In the genomic region with DNA sequence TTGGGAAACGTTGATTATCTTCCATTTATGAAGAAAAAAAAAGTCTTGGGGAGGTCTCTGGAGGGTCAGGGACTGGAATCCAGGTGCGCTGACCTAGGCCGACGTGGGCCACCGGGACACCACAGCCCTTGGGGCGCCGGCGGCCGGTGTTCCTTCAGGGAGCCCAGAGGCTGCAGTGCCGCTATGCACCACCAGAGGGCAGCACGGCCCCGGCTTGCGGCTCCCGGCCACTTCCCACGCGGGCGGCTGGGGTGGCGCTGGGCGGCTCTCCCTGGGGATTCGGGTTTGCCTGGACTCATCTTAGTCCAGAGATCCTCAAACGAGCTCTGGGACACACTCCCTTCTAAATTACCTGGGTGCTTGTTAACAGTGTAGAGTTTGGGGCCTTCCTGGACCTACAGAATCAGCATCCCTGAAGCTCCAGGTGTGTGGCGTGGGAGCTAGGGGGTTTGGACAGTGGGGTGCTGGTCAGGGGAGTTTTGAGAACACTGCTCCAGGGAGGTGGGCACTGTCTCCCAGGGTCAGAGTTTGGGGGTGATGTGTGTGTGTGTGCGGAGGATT, we compare ENCODE assay signal across 8 cellular contexts. TPM values are rescaled to one million over a fixed set of nuclear protein-coding genes. Genes with fewer than 3 reads are reported as not detected.
A peak's percentile ranks its signal among the peaks of the same experiment; 100 is the strongest.
DNase-seq lines count a peak whose midpoint lies in the region; ATAC-seq and TF ChIP-seq lines count a peak whose summit lies in the region.

No MANE protein-coding gene starts in this region.

- H3K4me3 ChIP-seq in endodermal cell (ENCODE audit: low read length) = no peak overlapping the region

- TF ChIP-seq CTCF in endodermal cell (conservative IDR thresholded peaks at IDR 0.05) = peak; percentile 100

- no peak overlapping the region for H3K27ac ChIP-seq in endodermal cell (ENCODE audit: low read depth, low read length)

- H3K27me3 Mint-ChIP-seq in activated CD8-positive, alpha-beta memory T cell treated with anti-CD3 and anti-CD28 coated beads, Interleukin-2, amount 10 ng/mL, durations not matched to agents 7 days and 5 days = peaks cover 20% of the 10 kb centered on the region
- peaks cover 3% of the 10 kb centered on the region for H3K27me3 Mint-ChIP-seq in endodermal cell (ENCODE audit: insufficient read depth)

- H3K36me3 ChIP-seq in endodermal cell (ENCODE audit: control insufficient read depth, insufficient read depth, low read length) = no peaks in the 10 kb centered on the region

- peaks cover 15% of the 10 kb centered on the region for H3K4me1 ChIP-seq in endodermal cell (ENCODE audit: control insufficient read depth, insufficient read depth, low read length)

- no peaks in the 10 kb centered on the region for H3K9me3 Mint-ChIP-seq in activated CD8-positive, alpha-beta memory T cell treated with anti-CD3 and anti-CD28 coated beads, Interleukin-2, amount 10 ng/mL, durations not matched to agents 7 days and 5 days (ENCODE audit: low read depth)
- H3K9me3 Mint-ChIP-seq in endodermal cell = peaks cover 2% of the 10 kb centered on the region

- peak; percentile 21 for ATAC-seq in GM18498 (IDR thresholded peaks at IDR 0.05; ENCODE audit: unreplicated experiment)
- ATAC-seq in activated CD8-positive, alpha-beta memory T cell treated with anti-CD3 and anti-CD28 coated beads, Interleukin-2, amount 10 ng/mL, durations not matched to agents 7 days and 5 days = no peak
- ATAC-seq in GM19035 (IDR thresholded peaks at IDR 0.05; ENCODE audit: unreplicated experiment) = no peak

- 10 to 19% methylated on average over 13 to 23 of the region's 23 CpGs for WGBS in endodermal cell (ENCODE audit: insufficient coverage in 1 of 2, insufficient read length in 1 of 2), 2 experiments

- no peak overlapping the region for H3K9ac ChIP-seq in endodermal cell (ENCODE audit: extremely low read depth, low read length, poor library complexity, severe bottlenecking)

- H3K4me3 Mint-ChIP-seq in activated CD8-positive, alpha-beta memory T cell treated with anti-CD3 and anti-CD28 coated beads, Interleukin-2, amount 10 ng/mL, durations not matched to agents 7 days and 5 days = no peak overlapping the region
- no peak overlapping the region for H3K4me3 Mint-ChIP-seq in endodermal cell

- DNase-seq in AG08395 (ENCODE audit: low spot score) (peak; percentile 88), NCI-H748 treated with DMSO at 0.1 percent for 48 hours (lab: John Stamatoyannopoulos, UW) (peak; percentile 17), endodermal cell (peak; percentile 95), midbrain (lab: John Stamatoyannopoulos, UW) (peak; percentile 69)
- DNase-seq in activated CD8-positive, alpha-beta memory T cell treated with anti-CD3 and anti-CD28 coated beads, Interleukin-2, amount 10 ng/mL, durations not matched to agents 7 days and 5 days = peak; percentile 84
- DNase-seq in stimulated activated CD8-positive, alpha-beta memory T cell treated with anti-CD3 and anti-CD28 coated beads, Interleukin-7, amount 100 ng/mL, for 1 hour (ENCODE audit: low read depth in 2 of 2) = peak; percentile 48 to 85

- CTCF ChIA-PET in activated CD8-positive, alpha-beta memory T cell treated with anti-CD3 and anti-CD28 coated beads, Interleukin-2, amount 10 ng/mL, durations not matched to agents 7 days and 5 days (lab: Charles Lee) = interaction anchor here (0.6 to 5.2 kb wide), 46 partner anchors 11 to 440 kb away, joined by 3 to 101 read pairs (median 4); partner anchors contain the start of gene IFT52

- no peaks in the 10 kb centered on the region for H3K27me3 ChIP-seq in endodermal cell (ENCODE audit: control insufficient read depth, insufficient read depth, low read length, poor library complexity, severe bottlenecking)

- H3K9me3 ChIP-seq in endodermal cell (ENCODE audit: control insufficient read depth, low read length) = no peaks in the 10 kb centered on the region

- H3K4me1 Mint-ChIP-seq in activated CD8-positive, alpha-beta memory T cell treated with anti-CD3 and anti-CD28 coated beads, Interleukin-2, amount 10 ng/mL, durations not matched to agents 7 days and 5 days = peaks cover 50% of the 10 kb centered on the region
- peaks cover 27% of the 10 kb centered on the region for H3K4me1 Mint-ChIP-seq in endodermal cell

- H3K27ac Mint-ChIP-seq in activated CD8-positive, alpha-beta memory T cell treated with anti-CD3 and anti-CD28 coated beads, Interleukin-2, amount 10 ng/mL, durations not matched to agents 7 days and 5 days = peak overlapping the region; percentile 72
- H3K27ac Mint-ChIP-seq in endodermal cell = no peak overlapping the region

- H3K36me3 Mint-ChIP-seq in activated CD8-positive, alpha-beta memory T cell treated with anti-CD3 and anti-CD28 coated beads, Interleukin-2, amount 10 ng/mL, durations not matched to agents 7 days and 5 days = peaks cover 17% of the 10 kb centered on the region
- peaks cover 2% of the 10 kb centered on the region for H3K36me3 Mint-ChIP-seq in endodermal cell (ENCODE audit: low read depth)

RNA-seq across cellular contexts. Expression of gene GTSF1L, which starts 23.0 kb away (rescaled TPM):
- total RNA-seq in activated CD8-positive, alpha-beta memory T cell treated with anti-CD3 and anti-CD28 coated beads, Interleukin-2, amount 10 ng/mL, durations not matched to agents 7 days and 5 days = under 1 TPM in 1 of 2 experiments, not detected in 1; 0.28 TPM
- not detected for total RNA-seq in endodermal cell
- polyA plus RNA-seq in endodermal cell (2013, experiment 1 of 2) = not detected
- not detected for polyA plus RNA-seq in endodermal cell (2013, experiment 2 of 2)

Comparison
In these comparisons a context has a peak if more than half of its experiments do, and no peak if none do; other contexts are left out.
1. DNase-seq: peak in every context shown above with its lines; median percentile 95 in endodermal cell; 88 in AG08395; 84 in activated CD8-positive, alpha-beta memory T cell treated with anti-CD3 and anti-CD28 coated beads, Interleukin-2, amount 10 ng/mL, durations not matched to agents 7 days and 5 days; 69 in midbrain; 66 in stimulated activated CD8-positive, alpha-beta memory T cell treated with anti-CD3 and anti-CD28 coated beads, Interleukin-7, amount 100 ng/mL, for 1 hour; 17 in NCI-H748 treated with DMSO at 0.1 percent for 48 hours.